Comparison of ENCODE assay signal across 16 cellular contexts in the genomic region with DNA sequence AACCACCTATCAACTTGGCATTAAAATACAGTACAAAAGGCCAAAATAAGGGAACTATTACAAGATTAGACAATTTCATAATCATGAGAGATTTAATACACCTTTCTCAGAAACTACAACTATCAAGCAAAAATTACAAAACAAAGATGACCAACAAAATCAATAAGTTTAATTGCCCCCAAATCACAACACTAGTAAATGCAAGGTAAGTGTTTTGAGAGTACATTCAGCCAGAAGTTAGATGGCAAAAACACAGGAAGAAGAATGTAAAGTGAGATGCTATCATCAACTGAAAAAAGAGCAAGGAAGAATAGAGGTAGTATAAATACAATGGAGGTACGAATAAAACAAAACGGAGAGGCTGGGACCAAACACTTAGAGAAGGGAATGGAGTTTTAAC. TPM values are rescaled to one million over a fixed set of nuclear protein-coding genes. Genes with fewer than 3 reads are reported as not detected.
DNase-seq lines count a peak whose midpoint lies in the region; ATAC-seq and TF ChIP-seq lines count a peak whose summit lies in the region.
"Had no signal": no experiment of that assay in that cellular context is flagged by ENCODE, and none has a peak within 500 bp of the region (broad histone marks: within the 10 kb centered on the region; RNA-seq: fewer than 3 reads in every experiment).

No MANE protein-coding gene starts in this region.

- H3K79me2 ChIP-seq in SU-DHL-6 (ENCODE audit: insufficient read depth, low read length) = peaks cover 62% of the 10 kb centered on the region

- peak overlapping the region in 1 of 5 donors; percentile 0 for H3K4me3 Mint-ChIP-seq in immature natural killer cell
- H3K4me3 Mint-ChIP-seq in type B pancreatic cell = peak overlapping the region; percentile 4

- peaks cover 16% of the 10 kb centered on the region; the same call in 1 of the 2 replicates for H3F3A ChIP-seq in SU-DHL-6 (ENCODE audit: insufficient read depth)

- no peak overlapping the region for H3K9ac ChIP-seq in SU-DHL-6 (ENCODE audit: low read length)
- H3K9ac ChIP-seq: parathyroid adenoma had no signal

- H3K4me1 ChIP-seq in left ventricle myocardium inferior (peaks cover 78% of the 10 kb centered on the region), heart right ventricle (peaks cover 14 to 69% (median 45%) of the 10 kb centered on the region in 9 donors), breast epithelium (peaks cover 0 to 11% of the 10 kb centered on the region in 2 donors)

- no peak overlapping the region for H2AFZ ChIP-seq in SU-DHL-6 (ENCODE audit: low read depth, low read length, severe bottlenecking)
- H2AFZ ChIP-seq: parathyroid adenoma had no signal

- ATAC-seq in heart right ventricle = no peak
- ATAC-seq: GM12878 had no signal

- TF ChIP-seq CTCF in left ventricle myocardium inferior (IDR thresholded peaks at IDR 0.05; ENCODE audit: borderline replicate concordance) = no peak
- no peak for TF ChIP-seq CTCF in heart right ventricle (IDR thresholded peaks at IDR 0.05)
- TF ChIP-seq CTCF in SU-DHL-6 (IDR thresholded peaks at IDR 0.05; ENCODE audit: insufficient read depth, low read length, poor library complexity, severe bottlenecking) = no peak
- no peak for TF ChIP-seq CTCF in type B pancreatic cell (conservative IDR thresholded peaks at IDR 0.05)
- no peak for TF ChIP-seq CTCF in coronary artery (IDR thresholded peaks at IDR 0.05)
- TF ChIP-seq CTCF in breast epithelium (IDR thresholded peaks at IDR 0.05) = no peak

- peak overlapping the region; percentile 1 to 26 (median 10) for H3K27ac Mint-ChIP-seq in immature natural killer cell
- H3K27ac Mint-ChIP-seq in type B pancreatic cell = peak overlapping the region; percentile 0

- intact Hi-C loops in left ventricle myocardium inferior (cut with micrococcal nuclease) = no loop called here
- intact Hi-C loops in heart right ventricle (cut with DNase I) = no loop called here
- intact Hi-C loops in breast epithelium (cut with DNase I; ENCODE audit: low total_unique reads) = no loop called here

- H3K27ac ChIP-seq in left ventricle myocardium inferior (replicated peaks) (no peak overlapping the region), heart right ventricle (peak overlapping the region in 1 of 10 donors; percentile 24), SU-DHL-6 (ENCODE audit: low read depth, low read length) (no peak overlapping the region), coronary artery (no peak overlapping the region), breast epithelium (no peak overlapping the region)
- H3K27ac ChIP-seq: parathyroid adenoma, SJSA1, testis had no signal

- H3K9me3 Mint-ChIP-seq in immature natural killer cell = no peaks in the 10 kb centered on the region
- no peaks in the 10 kb centered on the region for H3K9me3 Mint-ChIP-seq in type B pancreatic cell

- H3K4me3 ChIP-seq in left ventricle myocardium inferior (peak overlapping the region; percentile 84), heart right ventricle (no peak overlapping the region), SU-DHL-6 (ENCODE audit: insufficient read depth, low read length, poor library complexity, severe bottlenecking) (no peak overlapping the region), coronary artery (no peak overlapping the region), breast epithelium (no peak overlapping the region)
- H3K4me3 ChIP-seq: esophagus muscularis mucosa, GM12878, SJSA1, testis had no signal

- H3K27me3 Mint-ChIP-seq in immature natural killer cell (ENCODE audit: low read depth in 3 of 3) = peaks cover 3 to 13% (median 7%) of the 10 kb centered on the region in 3 donors
- no peaks in the 10 kb centered on the region for H3K27me3 Mint-ChIP-seq in type B pancreatic cell

- H3K4me1 Mint-ChIP-seq in immature natural killer cell (peaks cover 46 to 60% of the 10 kb centered on the region in 2 donors), type B pancreatic cell (ENCODE audit: unreplicated experiment) (peaks cover 26% of the 10 kb centered on the region)

- H3K9me3 ChIP-seq in left ventricle myocardium inferior (replicated peaks) = no peaks in the 10 kb centered on the region
- peaks cover 0 to 4% (median 0%) of the 10 kb centered on the region in 11 donors for H3K9me3 ChIP-seq in heart right ventricle
- H3K9me3 ChIP-seq in SU-DHL-6 (ENCODE audit: insufficient read depth, low read length) = no peaks in the 10 kb centered on the region
- H3K9me3 ChIP-seq in breast epithelium = peaks cover 0 to 5% of the 10 kb centered on the region in 2 donors
- H3K9me3 ChIP-seq: testis had no signal

- peaks cover 9 to 12% (median 11%) of the 10 kb centered on the region in 3 donors for H3K36me3 Mint-ChIP-seq in immature natural killer cell
- peaks cover 10% of the 10 kb centered on the region for H3K36me3 Mint-ChIP-seq in type B pancreatic cell

- peaks cover 4% of the 10 kb centered on the region for H3K36me3 ChIP-seq in left ventricle myocardium inferior
- peaks cover 0 to 13% (median 2%) of the 10 kb centered on the region in 9 donors for H3K36me3 ChIP-seq in heart right ventricle
- no peaks in the 10 kb centered on the region for H3K36me3 ChIP-seq in SU-DHL-6 (ENCODE audit: low read length)
- H3K36me3 ChIP-seq in breast epithelium = peaks cover 2% of the 10 kb centered on the region

- DNase-seq in left ventricle myocardium inferior (no peak), heart right ventricle (no peak), immature natural killer cell (no peak), type B pancreatic cell (ENCODE audit: extremely low spot score, unreplicated experiment) (no peak), occipital lobe (lab: John Stamatoyannopoulos, UW) (no peak), coronary artery (ENCODE audit: low spot score) (no peak), breast epithelium (ENCODE audit: low spot score in 2 of 2) (no peak)
- DNase-seq: AML-193, amniotic stem cell, NCI-H1048, testis had no signal

- H3K27me3 ChIP-seq in left ventricle myocardium inferior (ENCODE audit: low read depth) = no peaks in the 10 kb centered on the region
- H3K27me3 ChIP-seq in heart right ventricle = no peaks in the 10 kb centered on the region
- H3K27me3 ChIP-seq in SU-DHL-6 (ENCODE audit: low read length) = no peaks in the 10 kb centered on the region
- no peaks in the 10 kb centered on the region for H3K27me3 ChIP-seq in breast epithelium
- H3K27me3 ChIP-seq: esophagus muscularis mucosa, SJSA1, testis had no signal

- no peaks in the 10 kb centered on the region for H4K20me1 ChIP-seq in SU-DHL-6 (ENCODE audit: low read depth, low read length)

- no peak for TF ChIP-seq POLR2A in breast epithelium (IDR thresholded peaks at IDR 0.05)

- peak overlapping the region; percentile 77 for H3K4me2 ChIP-seq in SU-DHL-6 (ENCODE audit: low read depth, low read length, poor library complexity, severe bottlenecking)

- 70 to 79% methylated on average over 2 of the region's 2 CpGs for WGBS in heart right ventricle, 2 donors

- no peaks in the 10 kb centered on the region for H3K9me2 ChIP-seq in SU-DHL-6 (replicated peaks; ENCODE audit: insufficient read depth, low read length)

RNA-seq across cellular contexts. Expression of gene PNPLA8, which starts 3.2 kb away (rescaled TPM):
- 32.4 TPM for total RNA-seq in left ventricle myocardium inferior
- 10 to 100 TPM; 26.9 to 39.9 (median 36.1) TPM for total RNA-seq in heart right ventricle
- polyA plus RNA-seq in heart right ventricle = 10 to 100 TPM; 13.2 to 29.1 TPM
- 10 to 100 TPM; 16.8 to 35.4 (median 31.7) TPM for polyA plus RNA-seq in immature natural killer cell
- 17.1 and 17.8 TPM in 2 replicates for total RNA-seq in type B pancreatic cell (ENCODE audit: low replicate concordance)
- total RNA-seq in occipital lobe = 89.8 TPM
- total RNA-seq in breast epithelium = 10 to 100 TPM; 36.1 to 48.6 (median 48.5) TPM

RNA-seq across cellular contexts. Expression of gene THAP5, which starts 46.7 kb away (rescaled TPM):
- total RNA-seq in left ventricle myocardium inferior (24.4 TPM), heart right ventricle (10 to 100 TPM; 24.2 to 32.9 (median 28.9) TPM), type B pancreatic cell (ENCODE audit: low replicate concordance) (19.0 and 24.0 TPM in 2 replicates), occipital lobe (81.7 TPM), breast epithelium (10 to 100 TPM; 19.4 to 35.6 (median 24.6) TPM)
- polyA plus RNA-seq in heart right ventricle (1 to 10 TPM; 7.2 to 8.9 TPM), immature natural killer cell (10 to 100 TPM in 2 of 3 donors, 1 to 10 TPM in 1; 5.5 to 21.3 (median 13.2) TPM)

RNA-seq across cellular contexts. Expression of gene DNAJB9, which starts 46.9 kb away (rescaled TPM):
- total RNA-seq in left ventricle myocardium inferior (47.9 TPM), heart right ventricle (10 to 100 TPM; 33.9 to 57.1 (median 45.4) TPM), type B pancreatic cell (ENCODE audit: low replicate concordance) (16.9 and 21.5 TPM in 2 replicates), occipital lobe (48.2 TPM), breast epithelium (10 to 100 TPM; 36.3 to 51.2 (median 41.0) TPM)
- polyA plus RNA-seq in heart right ventricle (10 to 100 TPM; 10.1 to 59.1 TPM), immature natural killer cell (10 to 100 TPM; 40.7 to 71.3 (median 51.5) TPM)
